Comparison of ENCODE assay signal across 11 cellular contexts in genomic region chr6:39339557-39340555, GRCh38. TPM values are rescaled to one million over a fixed set of nuclear protein-coding genes. Genes with fewer than 3 reads are reported as not detected.
DNase-seq lines count a peak whose midpoint lies in the region; ATAC-seq and TF ChIP-seq lines count a peak whose summit lies in the region.
"Had no signal": no experiment of that assay in that cellular context is flagged by ENCODE, and none has a peak within 500 bp of the region (broad histone marks: within the 10 kb centered on the region; RNA-seq: fewer than 3 reads in every experiment).

No MANE protein-coding gene starts in this region.

- H3K27me3 Mint-ChIP-seq in stimulated activated naive B cell treated with anti-CD40 and anti-IgM and Interleukin-4, amounts not matched to agents 10 μg/mL and 1 μg/mL and 100 μg/mL, for 72 hours: peaks cover 0 to 15% of the 10 kb centered on the region in 2 donors

- H3K4me3 Mint-ChIP-seq in stimulated activated naive B cell treated with anti-CD40 and anti-IgM and Interleukin-4, amounts not matched to agents 10 μg/mL and 1 μg/mL and 100 μg/mL, for 72 hours: no peak overlapping the region
- H3K4me3 Mint-ChIP-seq: T-helper 2 cell treated with Interferon-gamma antibody and Interleukin-4, amounts not matched to agents 5 μg/mL and 100 μg/mL, for 36 hours had no signal

- no peaks in the 10 kb centered on the region for H3K9me3 ChIP-seq in esophagus muscularis mucosa

- no peak for TF ChIP-seq POLR2A in esophagus muscularis mucosa (IDR thresholded peaks at IDR 0.05; ENCODE audit: low read depth)

- WGBS in esophagus muscularis mucosa: 27% methylated on average over 13 of the region's 15 CpGs

- H3K36me3 Mint-ChIP-seq in stimulated activated naive B cell treated with anti-CD40 and anti-IgM and Interleukin-4, amounts not matched to agents 10 μg/mL and 1 μg/mL and 100 μg/mL, for 72 hours: peaks cover 0 to 9% of the 10 kb centered on the region in 2 donors

- H3K9me3 Mint-ChIP-seq in stimulated activated naive B cell treated with anti-CD40 and anti-IgM and Interleukin-4, amounts not matched to agents 10 μg/mL and 1 μg/mL and 100 μg/mL, for 72 hours: peaks cover 2 to 4% of the 10 kb centered on the region in 2 donors
- H3K9me3 Mint-ChIP-seq: T-helper 2 cell treated with Interferon-gamma antibody and Interleukin-4, amounts not matched to agents 5 μg/mL and 100 μg/mL, for 36 hours had no signal

- intact Hi-C loops in esophagus muscularis mucosa (cut with DNase I): loop anchor here (10.0 kb wide), 1 partner anchor 1685 kb away; no protein-coding TSS in a partner anchor

- DNase-seq in NCI-H1092 (lab: John Stamatoyannopoulos, UW) (peak; percentile 97), NCI-H446 (lab: John Stamatoyannopoulos, UW) (peak; percentile 87 to 89), epithelial cell of esophagus (ENCODE audit: low read depth) (peak; percentile 38), esophagus muscularis mucosa (ENCODE audit: extremely low spot score) (no peak)
- no peak for DNase-seq in stimulated activated naive B cell treated with anti-CD40 and anti-IgM and Interleukin-4, amounts not matched to agents 10 μg/mL and 1 μg/mL and 100 μg/mL, for 72 hours
- DNase-seq in stimulated activated CD4-positive, alpha-beta T cell treated with anti-CD3 and anti-CD28 coated beads, Interleukin-1b, Interleukin-23, amount 100 ng/mL, for 48 hours: no peak
- no peak for DNase-seq in activated T-cell treated with anti-CD3 and anti-CD28 coated beads, Interleukin-2, amount 50 U/mL, for 48 hours
- DNase-seq: OCI-M1 had no signal

- H3K27ac Mint-ChIP-seq in stimulated activated naive B cell treated with anti-CD40 and anti-IgM and Interleukin-4, amounts not matched to agents 10 μg/mL and 1 μg/mL and 100 μg/mL, for 72 hours: no peak overlapping the region
- H3K27ac Mint-ChIP-seq: T-helper 2 cell treated with Interferon-gamma antibody and Interleukin-4, amounts not matched to agents 5 μg/mL and 100 μg/mL, for 36 hours had no signal

- TF ChIP-seq EP300 in esophagus muscularis mucosa (IDR thresholded peaks at IDR 0.05): no peak

- H3K4me3 ChIP-seq in epithelial cell of esophagus (ENCODE audit: low read length) (no peak overlapping the region), esophagus muscularis mucosa (no peak overlapping the region)

- H3K36me3 ChIP-seq in esophagus muscularis mucosa: no peaks in the 10 kb centered on the region

- peak overlapping the region in 2 of 4 donors; percentile 26 to 43 for H3K27ac ChIP-seq in esophagus muscularis mucosa (replicated peaks in 1 of 4)

- H3K4me1 Mint-ChIP-seq in stimulated activated naive B cell treated with anti-CD40 and anti-IgM and Interleukin-4, amounts not matched to agents 10 μg/mL and 1 μg/mL and 100 μg/mL, for 72 hours: peaks cover 31 to 55% of the 10 kb centered on the region in 2 donors

- ATAC-seq in stimulated activated naive B cell treated with anti-CD40 and anti-IgM and Interleukin-4, amounts not matched to agents 10 μg/mL and 1 μg/mL and 100 μg/mL, for 72 hours (replicated peaks): peak; percentile 6 to 13

- H3K27me3 ChIP-seq in esophagus muscularis mucosa: no peaks in the 10 kb centered on the region

- H3K4me1 ChIP-seq in esophagus muscularis mucosa: peaks cover 10 to 36% (median 22%) of the 10 kb centered on the region in 4 donors

- TF ChIP-seq CTCF in epithelial cell of esophagus (IDR thresholded peaks at IDR 0.05; ENCODE audit: insufficient read depth, low read depth, low read length, missing control alignments) (no peak), esophagus muscularis mucosa (IDR thresholded peaks at IDR 0.05) (no peak)

RNA-seq across cellular contexts. Expression of gene KCNK16, which starts 17.4 kb away (rescaled TPM):
- not detected for total RNA-seq in esophagus muscularis mucosa
- total RNA-seq: HepG2, osteocyte had no signal

RNA-seq across cellular contexts. Expression of gene KCNK17, which starts 25.6 kb away (rescaled TPM):
- under 1 TPM in 1 of 4 donors, not detected in 3; 0.17 TPM for total RNA-seq in esophagus muscularis mucosa
- total RNA-seq: HepG2, osteocyte had no signal

Comparison
In these comparisons a context has a peak if more than half of its experiments do, and no peak if none do; other contexts are left out.
1. DNase-seq: peak in NCI-H1092 (single experiment), NCI-H446 (2 of 2) and epithelial cell of esophagus (single experiment); none in stimulated activated naive B cell treated with anti-CD40 and anti-IgM and Interleukin-4, amounts not matched to agents 10 μg/mL and 1 μg/mL and 100 μg/mL, for 72 hours (single experiment), esophagus muscularis mucosa (single experiment), stimulated activated CD4-positive, alpha-beta T cell treated with anti-CD3 and anti-CD28 coated beads, Interleukin-1b, Interleukin-23, amount 100 ng/mL, for 48 hours (single experiment) and activated T-cell treated with anti-CD3 and anti-CD28 coated beads, Interleukin-2, amount 50 U/mL, for 48 hours (0 of 2).